9 cellular contexts compared by ENCODE assay signal in genomic region chr1:2279210-2279639, GRCh38. TPM values are rescaled to one million over a fixed set of nuclear protein-coding genes. Genes with fewer than 3 reads are reported as not detected.
DNase-seq lines count a peak whose midpoint lies in the region; ATAC-seq and TF ChIP-seq lines count a peak whose summit lies in the region.
"Had no signal": no experiment of that assay in that cellular context is flagged by ENCODE, and none has a peak within 500 bp of the region (broad histone marks: within the 10 kb centered on the region; RNA-seq: fewer than 3 reads in every experiment).

No MANE protein-coding gene starts in this region.

- no peaks in the 10 kb centered on the region for H3K9me3 Mint-ChIP-seq in naive thymus-derived CD8-positive, alpha-beta T cell

- POLR2A ChIA-PET in AG04449 (lab: Yijun Ruan, JAX) (no interaction called here), RWPE1 (lab: Yijun Ruan, JAX; ENCODE audit: low non-redundant PET) (no interaction called here)
- POLR2A ChIA-PET in naive thymus-derived CD8-positive, alpha-beta T cell (lab: Charles Lee) = no interaction called here

- H3K27me3 Mint-ChIP-seq in naive thymus-derived CD8-positive, alpha-beta T cell = no peaks in the 10 kb centered on the region

- ATAC-seq in naive thymus-derived CD8-positive, alpha-beta T cell = peak; percentile 10 to 29
- no peak for ATAC-seq in HG02870 (IDR thresholded peaks at IDR 0.05; ENCODE audit: unreplicated experiment)

- DNase-seq in AG04449 (ENCODE audit: low read depth, low spot score) (peak; percentile 69), RWPE1 (ENCODE audit: low spot score) (no peak), fibroblast of villous mesenchyme (ENCODE audit: low read depth) (peak; percentile 96), NCI-H2107 treated with DMSO at 0.1 percent for 48 hours (lab: John Stamatoyannopoulos, UW; ENCODE audit: unreplicated experiment) (no peak), germinal center (ENCODE audit: low spot score) (no peak), NCI-H2107 (lab: John Stamatoyannopoulos, UW) (no peak)
- DNase-seq in naive thymus-derived CD8-positive, alpha-beta T cell = no peak

- peaks cover 0 to 6% (median 0%) of the 10 kb centered on the region in 3 donors for H3K36me3 Mint-ChIP-seq in naive thymus-derived CD8-positive, alpha-beta T cell

- H3K27ac Mint-ChIP-seq in naive thymus-derived CD8-positive, alpha-beta T cell = peak overlapping the region in 9 of 10 donors; percentile 43 to 94 (median 78)

- peak overlapping the region; percentile 82 for H3K27ac ChIP-seq in RWPE1
- H3K27ac ChIP-seq: HL-60 had no signal

- TF ChIP-seq CTCF in AG04449 (IDR thresholded peaks at IDR 0.05; ENCODE audit: insufficient read depth, low read length, missing control alignments) = no peak
- TF ChIP-seq CTCF in RWPE1 (conservative IDR thresholded peaks at IDR 0.05; ENCODE audit: low read depth) = no peak
- TF ChIP-seq CTCF in fibroblast of villous mesenchyme (IDR thresholded peaks at IDR 0.05; ENCODE audit: insufficient read depth, low read depth, low read length) = no peak

- CTCF ChIA-PET in AG04449 (lab: Yijun Ruan, JAX) = no interaction called here
- CTCF ChIA-PET in RWPE1 (lab: Yijun Ruan, JAX) = interaction anchor here (0.6 kb wide), 1 partner anchor 38 kb away, joined by 4 read pairs; no protein-coding TSS in a partner anchor

- H3K4me3 Mint-ChIP-seq in naive thymus-derived CD8-positive, alpha-beta T cell = peak overlapping the region in 6 of 10 donors; percentile 22 to 75 (median 47)

- 0 out of 2 replicates have a peak overlapping the region, but pooled peaks have one; percentile 25 for H3K4me3 ChIP-seq in AG04449 (ENCODE audit: low read depth, low read length)
- H3K4me3 ChIP-seq in fibroblast of villous mesenchyme (ENCODE audit: low read depth, low read length) = no peak overlapping the region

- H3K4me1 Mint-ChIP-seq in naive thymus-derived CD8-positive, alpha-beta T cell = peaks cover 25 to 65% (median 55%) of the 10 kb centered on the region in 4 donors

RNA-seq across cellular contexts. Expression of gene SKI, which starts 51.1 kb away (rescaled TPM):
- total RNA-seq in fibroblast of villous mesenchyme = 26.8 and 32.9 TPM in 2 replicates
- 100 to 1,000 TPM in 1 of 2 experiments, 10 to 100 TPM in 1; 98.3 to 105 TPM for total RNA-seq in naive thymus-derived CD8-positive, alpha-beta T cell
- under 1 TPM; 0.30 to 0.80 (median 0.53) TPM for polyA plus RNA-seq in naive thymus-derived CD8-positive, alpha-beta T cell

Comparison
In these comparisons a context has a peak if more than half of its experiments do, and no peak if none do; other contexts are left out.
1. DNase-seq: peak in AG04449 (single experiment) and fibroblast of villous mesenchyme (single experiment); none in RWPE1 (single experiment), naive thymus-derived CD8-positive, alpha-beta T cell (0 of 10), NCI-H2107 treated with DMSO at 0.1 percent for 48 hours (single experiment), germinal center (single experiment) and NCI-H2107 (single experiment).